1 cellular context compared by ENCODE assay signal in the genomic region with DNA sequence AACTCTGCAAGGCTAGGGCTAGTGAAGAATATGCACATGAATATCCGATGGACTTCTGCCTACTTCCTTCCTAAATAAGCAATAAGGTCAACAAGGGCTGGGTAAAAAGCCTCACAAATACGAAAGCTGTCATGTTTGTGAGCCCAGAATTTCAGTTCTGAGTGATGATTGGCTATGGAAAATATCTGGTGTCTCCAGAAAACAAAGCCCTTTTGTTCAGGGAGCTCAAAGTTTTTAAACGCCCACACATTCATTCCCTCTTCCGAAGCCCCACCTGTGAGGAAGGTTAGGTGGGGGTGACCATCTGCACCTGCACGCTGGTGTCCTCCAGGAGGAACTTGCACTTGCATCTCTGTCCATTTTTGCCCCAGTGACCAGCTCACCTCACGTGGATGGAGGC.
TF ChIP-seq lines count a peak whose summit lies in the region.

No MANE protein-coding gene starts in this region.

TF ChIP-seq in K562, 482 proteins besides CTCF, POLR2A, EP300 and RAD21 (continued from another document):
- TF ChIP-seq, protein P1, sequence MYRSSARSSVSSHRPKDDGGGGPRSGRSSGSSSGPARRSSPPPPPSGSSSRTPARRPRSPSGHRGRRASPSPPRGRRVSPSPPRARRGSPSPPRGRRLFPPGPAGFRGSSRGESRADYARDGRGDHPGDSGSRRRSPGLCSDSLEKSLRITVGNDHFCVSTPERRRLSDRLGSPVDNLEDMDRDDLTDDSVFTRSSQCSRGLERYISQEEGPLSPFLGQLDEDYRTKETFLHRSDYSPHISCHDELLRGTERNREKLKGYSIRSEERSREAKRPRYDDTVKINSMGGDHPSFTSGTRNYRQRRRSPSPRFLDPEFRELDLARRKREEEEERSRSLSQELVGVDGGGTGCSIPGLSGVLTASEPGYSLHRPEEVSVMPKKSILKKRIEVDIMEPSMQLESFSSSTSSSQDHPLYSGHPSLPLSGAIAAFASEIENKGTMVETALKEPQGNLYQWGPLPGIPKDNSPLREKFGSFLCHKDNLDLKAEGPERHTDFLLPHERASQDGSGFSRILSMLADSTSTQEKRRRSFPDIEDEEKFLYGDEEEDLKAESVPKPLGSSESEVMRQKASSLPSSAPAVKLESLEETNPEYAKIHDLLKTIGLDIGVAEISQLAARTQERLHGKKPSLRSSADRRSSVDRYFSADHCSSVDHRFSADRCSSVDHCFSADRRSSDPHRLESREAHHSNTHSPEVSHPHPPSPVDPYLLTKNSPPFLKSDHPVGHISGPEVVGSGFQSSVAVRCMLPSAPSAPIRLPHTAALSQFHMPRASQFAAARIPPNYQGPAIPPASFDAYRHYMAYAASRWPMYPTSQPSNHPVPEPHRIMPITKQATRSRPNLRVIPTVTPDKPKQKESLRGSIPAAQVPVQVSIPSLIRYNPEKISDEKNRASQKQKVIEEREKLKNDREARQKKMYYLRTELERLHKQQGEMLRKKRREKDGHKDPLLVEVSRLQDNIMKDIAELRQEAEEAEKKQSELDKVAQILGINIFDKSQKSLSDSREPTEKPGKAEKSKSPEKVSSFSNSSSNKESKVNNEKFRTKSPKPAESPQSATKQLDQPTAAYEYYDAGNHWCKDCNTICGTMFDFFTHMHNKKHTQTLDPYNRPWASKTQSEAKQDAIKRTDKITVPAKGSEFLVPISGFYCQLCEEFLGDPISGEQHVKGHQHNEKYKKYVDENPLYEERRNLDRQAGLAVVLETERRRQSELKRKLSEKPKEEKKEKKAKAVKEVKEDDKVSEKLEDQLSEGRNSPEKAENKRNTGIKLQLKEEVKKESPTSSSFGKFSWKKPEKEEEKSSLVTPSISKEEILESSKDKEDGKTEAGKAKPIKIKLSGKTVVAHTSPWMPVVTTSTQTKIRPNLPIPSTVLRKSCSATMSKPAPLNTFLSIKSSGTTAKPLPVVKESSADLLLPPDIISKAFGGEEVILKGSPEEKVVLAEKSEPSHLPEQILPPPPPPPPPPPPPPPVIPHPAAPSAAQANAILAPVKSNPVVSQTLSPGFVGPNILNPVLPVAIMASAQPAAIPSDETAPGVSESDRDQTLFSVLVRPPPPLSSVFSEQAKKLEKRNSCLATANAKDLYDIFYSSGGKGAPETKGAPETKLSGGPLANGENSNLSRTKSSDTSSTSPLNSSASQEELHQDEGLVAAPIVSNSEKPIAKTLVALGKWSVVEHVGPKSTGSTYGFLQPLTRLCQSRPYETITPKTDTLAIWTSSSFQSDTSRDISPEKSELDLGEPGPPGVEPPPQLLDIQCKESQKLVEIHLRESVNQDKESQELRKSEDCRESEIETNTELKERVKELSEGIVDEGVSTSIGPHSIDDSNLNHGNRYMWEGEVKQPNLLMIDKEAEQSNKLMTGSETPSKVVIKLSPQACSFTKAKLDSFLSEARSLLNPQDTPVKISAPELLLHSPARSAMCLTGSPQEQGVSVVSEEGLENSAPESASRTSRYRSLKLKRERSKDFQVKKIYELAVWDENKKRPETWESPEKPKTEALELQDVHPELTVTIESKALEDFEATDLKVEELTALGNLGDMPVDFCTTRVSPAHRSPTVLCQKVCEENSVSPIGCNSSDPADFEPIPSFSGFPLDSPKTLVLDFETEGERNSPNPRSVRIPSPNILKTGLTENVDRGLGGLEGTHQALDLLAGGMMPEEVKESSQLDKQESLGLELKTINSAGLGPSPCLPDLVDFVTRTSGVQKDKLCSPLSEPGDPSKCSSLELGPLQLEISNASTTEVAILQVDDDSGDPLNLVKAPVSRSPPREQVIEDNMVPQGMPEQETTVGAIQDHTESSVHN (IDR thresholded peaks at IDR 0.05; ENCODE audit: borderline replicate concordance in 1 of 2, low read depth in 1 of 2), result no peak
- TF ChIP-seq ZNF384 (IDR thresholded peaks at IDR 0.05; ENCODE audit: low read depth, low read length) (no peak), KAT2B (IDR thresholded peaks at IDR 0.05; ENCODE audit: low read depth, low read length) (no peak), RB1 (IDR thresholded peaks at IDR 0.05; ENCODE audit: low read depth) (no peak), MECOM (CRISPR knock-in tag; IDR thresholded peaks at IDR 0.05) (no peak)
- TF ChIP-seq, protein P2, sequence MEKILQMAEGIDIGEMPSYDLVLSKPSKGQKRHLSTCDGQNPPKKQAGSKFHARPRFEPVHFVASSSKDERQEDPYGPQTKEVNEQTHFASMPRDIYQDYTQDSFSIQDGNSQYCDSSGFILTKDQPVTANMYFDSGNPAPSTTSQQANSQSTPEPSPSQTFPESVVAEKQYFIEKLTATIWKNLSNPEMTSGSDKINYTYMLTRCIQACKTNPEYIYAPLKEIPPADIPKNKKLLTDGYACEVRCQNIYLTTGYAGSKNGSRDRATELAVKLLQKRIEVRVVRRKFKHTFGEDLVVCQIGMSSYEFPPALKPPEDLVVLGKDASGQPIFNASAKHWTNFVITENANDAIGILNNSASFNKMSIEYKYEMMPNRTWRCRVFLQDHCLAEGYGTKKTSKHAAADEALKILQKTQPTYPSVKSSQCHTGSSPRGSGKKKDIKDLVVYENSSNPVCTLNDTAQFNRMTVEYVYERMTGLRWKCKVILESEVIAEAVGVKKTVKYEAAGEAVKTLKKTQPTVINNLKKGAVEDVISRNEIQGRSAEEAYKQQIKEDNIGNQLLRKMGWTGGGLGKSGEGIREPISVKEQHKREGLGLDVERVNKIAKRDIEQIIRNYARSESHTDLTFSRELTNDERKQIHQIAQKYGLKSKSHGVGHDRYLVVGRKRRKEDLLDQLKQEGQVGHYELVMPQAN (IDR thresholded peaks at IDR 0.05; ENCODE audit: borderline replicate concordance), result no peak
- TF ChIP-seq, protein P3, sequence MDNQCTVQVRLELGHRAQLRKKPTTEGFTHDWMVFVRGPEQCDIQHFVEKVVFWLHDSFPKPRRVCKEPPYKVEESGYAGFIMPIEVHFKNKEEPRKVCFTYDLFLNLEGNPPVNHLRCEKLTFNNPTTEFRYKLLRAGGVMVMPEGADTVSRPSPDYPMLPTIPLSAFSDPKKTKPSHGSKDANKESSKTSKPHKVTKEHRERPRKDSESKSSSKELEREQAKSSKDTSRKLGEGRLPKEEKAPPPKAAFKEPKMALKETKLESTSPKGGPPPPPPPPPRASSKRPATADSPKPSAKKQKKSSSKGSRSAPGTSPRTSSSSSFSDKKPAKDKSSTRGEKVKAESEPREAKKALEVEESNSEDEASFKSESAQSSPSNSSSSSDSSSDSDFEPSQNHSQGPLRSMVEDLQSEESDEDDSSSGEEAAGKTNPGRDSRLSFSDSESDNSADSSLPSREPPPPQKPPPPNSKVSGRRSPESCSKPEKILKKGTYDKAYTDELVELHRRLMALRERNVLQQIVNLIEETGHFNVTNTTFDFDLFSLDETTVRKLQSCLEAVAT (IDR thresholded peaks at IDR 0.05), result no peak
